ENCODE assay signal across 21 cellular contexts in the genomic region with DNA sequence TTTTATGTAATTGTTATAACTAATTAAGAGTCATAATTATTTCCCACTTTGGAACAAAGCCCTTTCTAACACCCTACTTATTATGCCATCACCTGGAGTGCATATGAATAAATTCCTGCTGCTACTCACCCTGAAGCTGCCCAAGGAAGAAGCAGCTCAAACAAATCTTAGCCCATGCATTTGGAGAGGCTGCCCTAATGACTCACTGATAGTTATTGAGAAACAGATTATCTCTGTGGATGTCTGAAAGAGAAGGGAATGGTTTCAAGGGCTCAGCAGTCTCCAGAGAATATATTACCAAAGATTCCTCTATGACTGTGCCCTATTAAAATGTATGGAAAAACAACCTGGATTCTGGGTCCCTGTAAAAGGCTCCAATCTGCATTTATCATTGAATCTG.
"Had no signal": no experiment of that assay in that cellular context is flagged by ENCODE, and none has a peak within 500 bp of the region (broad histone marks: within the 10 kb centered on the region; RNA-seq: fewer than 3 reads in every experiment).

No MANE protein-coding gene starts in this region.

- H3K27me3 Mint-ChIP-seq: activated CD4-positive, alpha-beta memory T cell treated with anti-CD3 and anti-CD28 coated beads, Interleukin-2, amount 10 ng/mL, durations not matched to agents 7 days and 5 days; activated naive CD8-positive, alpha-beta T cell; dendritic cell treated with granulocyte-macrophage colony-stimulating factor and Interleukin-4, amounts not matched to agents 40 ng/mL and 50 ng/mL, for 4 days; progenitor cell of endocrine pancreas had no signal

- H3K27ac Mint-ChIP-seq: activated CD4-positive, alpha-beta memory T cell treated with anti-CD3 and anti-CD28 coated beads, Interleukin-2, amount 10 ng/mL, durations not matched to agents 7 days and 5 days; activated naive CD8-positive, alpha-beta T cell; dendritic cell treated with granulocyte-macrophage colony-stimulating factor and Interleukin-4, amounts not matched to agents 40 ng/mL and 50 ng/mL, for 4 days; mesothelial cell of epicardium; nephron progenitor cell; progenitor cell of endocrine pancreas; T-helper 1 cell treated with Interleukin-12 subunit alpha and Interleukin-12 subunit beta and Interleukin-4 antibody, amounts not matched to agents 30 μg/mL and 1 μg/mL, for 36 hours; WTC11 had no signal

- H3K36me3 Mint-ChIP-seq: activated naive CD8-positive, alpha-beta T cell; mesothelial cell of epicardium had no signal

- H3K4me3 ChIP-seq: hepatocyte, right atrium auricular region, smooth muscle cell had no signal

- H3K36me3 ChIP-seq: brain microvascular endothelial cell, right atrium auricular region had no signal

- H3K27me3 ChIP-seq: brain microvascular endothelial cell, hepatocyte, right atrium auricular region had no signal

- H3K4me2 ChIP-seq: hepatocyte, smooth muscle cell had no signal

- H2AFZ ChIP-seq: hepatocyte had no signal

- H3K4me1 Mint-ChIP-seq: activated CD4-positive, alpha-beta memory T cell treated with anti-CD3 and anti-CD28 coated beads, Interleukin-2, amount 10 ng/mL, durations not matched to agents 7 days and 5 days; mesothelial cell of epicardium; nephron progenitor cell had no signal

- DNase-seq: activated CD4-positive, alpha-beta memory T cell treated with anti-CD3 and anti-CD28 coated beads, Interleukin-2, amount 10 ng/mL, durations not matched to agents 7 days and 5 days; activated CD4-positive, alpha-beta T cell treated with anti-CD3 and anti-CD28 coated beads for 4 hours; activated effector memory CD4-positive, alpha-beta T cell treated with anti-CD3 and anti-CD28 coated beads, Interleukin-2, amount 50 U/mL, for 16 hours; activated T-cell treated with anti-CD3 and anti-CD28 coated beads, Interleukin-2, amount 50 U/mL, for 4 hours; anterior cingulate cortex; brain microvascular endothelial cell; cerebellar nuclear complex; effector memory CD4-positive, alpha-beta T cell; kidney glomerular epithelial cell; nephron progenitor cell; stimulated activated naive CD8-positive, alpha-beta T cell treated with anti-CD3 and anti-CD28 coated beads, Interleukin-15, Interleukin-2, amounts not matched to agents 100 U/mL and 50 U/mL, for 24 hours; trophoblast cell had no signal

- H3K4me1 ChIP-seq: right atrium auricular region had no signal

- H3K4me3 Mint-ChIP-seq: activated CD4-positive, alpha-beta memory T cell treated with anti-CD3 and anti-CD28 coated beads, Interleukin-2, amount 10 ng/mL, durations not matched to agents 7 days and 5 days; activated naive CD8-positive, alpha-beta T cell; activated T-cell treated with anti-CD3 and anti-CD28 coated beads, Interleukin-2, amount 50 U/mL, for 4 hours; dendritic cell treated with granulocyte-macrophage colony-stimulating factor and Interleukin-4, amounts not matched to agents 40 ng/mL and 50 ng/mL, for 4 days; mesothelial cell of epicardium; nephron progenitor cell; T-helper 1 cell treated with Interleukin-12 subunit alpha and Interleukin-12 subunit beta and Interleukin-4 antibody, amounts not matched to agents 30 μg/mL and 1 μg/mL, for 36 hours; WTC11 had no signal

- H3K27ac ChIP-seq: brain microvascular endothelial cell, hepatocyte, right atrium auricular region had no signal
